In the genomic region with DNA sequence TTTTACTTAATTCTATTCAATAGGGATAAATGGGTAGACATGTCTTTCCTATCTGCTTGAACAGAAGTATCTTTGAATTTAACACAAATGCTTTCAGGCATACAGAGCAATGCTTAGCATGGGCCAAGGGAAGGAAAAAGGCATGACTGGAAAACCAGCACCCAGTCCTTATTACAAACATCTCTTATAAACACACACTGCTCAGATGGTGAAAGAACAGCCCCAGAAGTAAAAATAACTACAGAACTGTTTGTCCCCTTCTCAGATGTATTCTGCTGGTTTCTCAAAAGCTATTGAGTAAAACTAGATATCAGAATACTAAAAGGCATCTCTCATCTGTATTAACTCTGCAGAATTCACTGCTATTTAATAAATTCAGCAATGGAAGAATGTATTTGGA, we compare ENCODE assay signal across 18 cellular contexts. TPM values are rescaled to one million over a fixed set of nuclear protein-coding genes. Genes with fewer than 3 reads are reported as not detected.
DNase-seq lines count a peak whose midpoint lies in the region; ATAC-seq and TF ChIP-seq lines count a peak whose summit lies in the region.
"Had no signal": no experiment of that assay in that cellular context is flagged by ENCODE, and none has a peak within 500 bp of the region (broad histone marks: within the 10 kb centered on the region; RNA-seq: fewer than 3 reads in every experiment).

No MANE protein-coding gene starts in this region.

- peaks cover 0 to 29% (median 6%) of the 10 kb centered on the region in 4 donors for H3K4me1 ChIP-seq in stomach

- no peak for TF ChIP-seq CTCF in stomach (IDR thresholded peaks at IDR 0.05)

- H3K9me3 ChIP-seq in stomach: no peaks in the 10 kb centered on the region

- H3K36me3 ChIP-seq in stomach: no peaks in the 10 kb centered on the region

- peak overlapping the region; percentile 76 for H3K27ac ChIP-seq in caudate nucleus (ENCODE audit: low read depth, low read length)
- peak overlapping the region; percentile 64 for H3K27ac ChIP-seq in layer of hippocampus (ENCODE audit: low read depth, low read length)
- H3K27ac ChIP-seq in stomach: peak overlapping the region in 4 of 5 donors; percentile 53 to 93 (median 68)

- H3K27me3 ChIP-seq in layer of hippocampus (ENCODE audit: control insufficient read depth, insufficient read depth, low read length) (no peaks in the 10 kb centered on the region), stomach (no peaks in the 10 kb centered on the region)

- ATAC-seq in GM19467 (IDR thresholded peaks at IDR 0.05; ENCODE audit: unreplicated experiment): no peak
- ATAC-seq: GM12878, GM23338, PC-3 had no signal

- intact Hi-C loops in stomach (cut with DNase I; ENCODE audit: low total_unique reads): no loop called here

- no peak for TF ChIP-seq EP300 in stomach (IDR thresholded peaks at IDR 0.05)

- no peak for TF ChIP-seq POLR2A in stomach (IDR thresholded peaks at IDR 0.05)

- H3K4me3 ChIP-seq in stomach: no peak overlapping the region
- H3K4me3 ChIP-seq: GM12878, GM23338 had no signal

- DNase-seq in AG20443 (ENCODE audit: low spot score) (peak; percentile 3), caudate nucleus (lab: John Stamatoyannopoulos, UW) (peak in 1 of 61 donors; percentile 12), stomach (no peak), NCI-H526 (lab: John Stamatoyannopoulos, UW) (no peak)
- DNase-seq in stimulated activated CD4-positive, alpha-beta T cell treated with anti-CD3 and anti-CD28 coated beads, Interleukin-2, amount 100 ng/mL, for 48 hours: no peak
- DNase-seq: AML-193; CD4-positive, CD25-positive, alpha-beta regulatory T cell; KG1; NCI-H1092 treated with DMSO at 0.1 percent for 48 hours; NCI-H1694; NCI-H345; PC-3 had no signal

RNA-seq across cellular contexts. Expression of a gene that starts 4.5 kb away (rescaled TPM):
- 10 to 100 TPM in 2 of 5 donors, 1 to 10 TPM in 3; 1.3 to 24.6 (median 7.0) TPM for total RNA-seq in stomach
- polyA plus RNA-seq in stomach: 10 to 100 TPM; 13.9 to 23.7 (median 23.3) TPM
- total RNA-seq: A673 had no signal
- polyA plus RNA-seq: GM12878 had no signal

RNA-seq across cellular contexts. Expression of a gene that starts 37.7 kb away (rescaled TPM):
- 100 to 1,000 TPM in 1 of 5 donors, 1 to 10 TPM in 1, not detected in 3; 8.6 to 347 TPM for total RNA-seq in stomach
- polyA plus RNA-seq in stomach: 1 to 10 TPM; 3.8 to 7.2 (median 4.4) TPM
- total RNA-seq: A673; CD4-positive, CD25-positive, alpha-beta regulatory T cell; GM12878; GM23338; MCF 10A; PC-3 had no signal
- polyA plus RNA-seq: CD4-positive, CD25-positive, alpha-beta regulatory T cell; GM12878; GM23338 had no signal
